In the genomic region with DNA sequence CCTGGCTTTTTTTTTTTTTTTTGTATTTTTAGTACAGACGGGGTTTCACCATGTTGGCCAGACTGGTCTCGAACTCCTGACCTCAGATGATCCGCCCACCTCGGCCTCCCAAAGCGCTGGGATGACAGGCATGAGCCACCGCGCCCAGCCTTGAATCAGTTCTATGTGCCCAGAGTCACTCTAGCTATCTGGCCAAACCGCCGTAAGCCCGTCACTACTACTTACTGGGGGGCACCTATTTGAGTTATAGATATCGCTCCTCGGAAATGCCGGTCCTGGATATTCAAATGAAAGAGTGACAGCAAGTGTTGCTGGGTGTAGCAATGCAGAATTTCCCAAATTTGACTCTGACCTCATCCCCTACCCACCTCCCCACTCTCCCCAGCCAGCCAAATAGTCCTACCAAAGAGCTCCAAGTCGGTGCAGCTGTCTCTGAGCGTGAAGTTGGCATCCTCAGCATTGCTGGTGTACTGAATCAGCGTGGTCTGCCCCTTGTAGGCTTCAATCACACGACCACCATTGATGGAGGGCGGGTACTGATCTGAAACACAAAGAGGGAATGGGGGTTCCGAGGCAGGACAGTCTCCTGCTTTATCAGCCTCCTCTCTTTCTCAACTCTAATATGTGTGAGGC, we compare ENCODE assay signal across 26 cellular contexts. TPM values are rescaled to one million over a fixed set of nuclear protein-coding genes. Genes with fewer than 3 reads are reported as not detected.
DNase-seq lines count a peak whose midpoint lies in the region; ATAC-seq and TF ChIP-seq lines count a peak whose summit lies in the region.
"Had no signal": no experiment of that assay in that cellular context is flagged by ENCODE, and none has a peak within 500 bp of the region (broad histone marks: within the 10 kb centered on the region; RNA-seq: fewer than 3 reads in every experiment).

No MANE protein-coding gene starts in this region.

- H3K36me3 ChIP-seq in psoas muscle (ENCODE audit: insufficient read depth in 1 of 2, low read depth in 1 of 2) = no peaks in the 10 kb centered on the region
- H3K36me3 ChIP-seq in effector memory CD4-positive, alpha-beta T cell (ENCODE audit: control insufficient read depth, insufficient read depth, low read length) = no peaks in the 10 kb centered on the region
- no peaks in the 10 kb centered on the region for H3K36me3 ChIP-seq in PC-3 (ENCODE audit: low read depth, low read length)
- H3K36me3 ChIP-seq: SJSA1 had no signal

- no TSS peak for BruUV-seq in PC-3 (replicated peaks; lab: Mats Ljungman, UMichigan)

- H3K4me3 ChIP-seq in psoas muscle (no peak overlapping the region), PC-3 (ENCODE audit: low read length) (no peak overlapping the region)
- no peak overlapping the region for H3K4me3 ChIP-seq in effector memory CD4-positive, alpha-beta T cell (ENCODE audit: insufficient read depth, low read depth, low read length, poor library complexity, severe bottlenecking)
- H3K4me3 ChIP-seq: SJSA1 had no signal

- H3K9me2 ChIP-seq in PC-3 (replicated peaks; ENCODE audit: low read length) = no peaks in the 10 kb centered on the region

- H3K9me3 ChIP-seq in psoas muscle = no peaks in the 10 kb centered on the region
- no peaks in the 10 kb centered on the region for H3K9me3 ChIP-seq in effector memory CD4-positive, alpha-beta T cell (ENCODE audit: control insufficient read depth, low read length)
- no peaks in the 10 kb centered on the region for H3K9me3 ChIP-seq in PC-3 (ENCODE audit: low read length)
- H3K9me3 ChIP-seq: Caco-2, SJSA1 had no signal

- DNase-seq in activated naive CD4-positive, alpha-beta T cell treated with anti-CD3 and anti-CD28 coated beads, Interleukin-2, amount 10 ng/mL, durations not matched to agents 7 days and 5 days = peak; percentile 14
- DNase-seq in activated naive CD4-positive, alpha-beta T cell treated with anti-CD3 and anti-CD28 coated beads for 36 hours = no peak
- DNase-seq in myocyte (ENCODE audit: low read depth) = peak; percentile 95
- peak in 1 of 2 donors; percentile 53 for DNase-seq in psoas muscle
- DNase-seq in effector memory CD4-positive, alpha-beta T cell = no peak
- no peak for DNase-seq in NCI-H1105 (lab: John Stamatoyannopoulos, UW)
- no peak for DNase-seq in PC-3
- DNase-seq in caudate nucleus (lab: John Stamatoyannopoulos, UW) = no peak
- DNase-seq: Caco-2; CD8-positive, alpha-beta T cell; DMS 273 treated with DMSO at 0.1 percent for 48 hours; DMS79; EL; GDM1; NCI-H1092; NCI-H1436; NCI-H187 treated with DMSO at 0.1 percent for 48 hours; NCI-H524 treated with DMSO at 0.1 percent for 48 hours; NCI-H774 had no signal

- no peaks in the 10 kb centered on the region for H3K9me3 Mint-ChIP-seq in activated naive CD4-positive, alpha-beta T cell treated with anti-CD3 and anti-CD28 coated beads, Interleukin-2, amount 10 ng/mL, durations not matched to agents 7 days and 5 days
- H3K9me3 Mint-ChIP-seq in activated naive CD4-positive, alpha-beta T cell treated with anti-CD3 and anti-CD28 coated beads for 36 hours = no peaks in the 10 kb centered on the region
- H3K9me3 Mint-ChIP-seq: CD8-positive, alpha-beta T cell; IgD-negative memory B cell had no signal

- peaks cover 1% of the 10 kb centered on the region for H3K36me3 Mint-ChIP-seq in activated naive CD4-positive, alpha-beta T cell treated with anti-CD3 and anti-CD28 coated beads, Interleukin-2, amount 10 ng/mL, durations not matched to agents 7 days and 5 days
- no peaks in the 10 kb centered on the region for H3K36me3 Mint-ChIP-seq in activated naive CD4-positive, alpha-beta T cell treated with anti-CD3 and anti-CD28 coated beads for 36 hours (ENCODE audit: low read depth)
- H3K36me3 Mint-ChIP-seq: CD8-positive, alpha-beta T cell had no signal

- H3K4me1 ChIP-seq in psoas muscle (no peaks in the 10 kb centered on the region), PC-3 (ENCODE audit: insufficient read depth, low read length) (no peaks in the 10 kb centered on the region)
- H3K4me1 ChIP-seq in effector memory CD4-positive, alpha-beta T cell (ENCODE audit: control insufficient read depth, insufficient read depth, low read length, poor library complexity, severe bottlenecking) = peaks cover 10% of the 10 kb centered on the region
- H3K4me1 ChIP-seq: Caco-2, SJSA1 had no signal

- POLR2A ChIA-PET in PC-3 (lab: Charles Lee; ENCODE audit: unreplicated experiment) = no interaction called here

- H3K27me3 ChIP-seq in psoas muscle (ENCODE audit: insufficient read depth in 3 of 3, low read length in 2 of 3) = peaks cover 0 to 55% (median 30%) of the 10 kb centered on the region in 3 donors
- H3K27me3 ChIP-seq in effector memory CD4-positive, alpha-beta T cell (replicated peaks; ENCODE audit: control insufficient read depth, insufficient read depth, low read length, poor library complexity, severe bottlenecking) = peaks cover 17% of the 10 kb centered on the region
- H3K27me3 ChIP-seq in PC-3 (ENCODE audit: low read length) = peaks cover 14% of the 10 kb centered on the region; the same call in 1 of the 2 replicates

- peaks cover 14% of the 10 kb centered on the region for H3K4me1 Mint-ChIP-seq in activated naive CD4-positive, alpha-beta T cell treated with anti-CD3 and anti-CD28 coated beads, Interleukin-2, amount 10 ng/mL, durations not matched to agents 7 days and 5 days
- H3K4me1 Mint-ChIP-seq in activated naive CD4-positive, alpha-beta T cell treated with anti-CD3 and anti-CD28 coated beads for 36 hours (ENCODE audit: low read depth) = peaks cover 5% of the 10 kb centered on the region
- H3K4me1 Mint-ChIP-seq: B cell had no signal

- no peak overlapping the region for H3K4me2 ChIP-seq in PC-3 (ENCODE audit: low read length)

- H3K79me2 ChIP-seq in PC-3 (ENCODE audit: low read length) = no peaks in the 10 kb centered on the region

- no peak overlapping the region for H3K9ac ChIP-seq in PC-3 (ENCODE audit: low read length)

- H3K27ac ChIP-seq in psoas muscle (no peak overlapping the region), PC-3 (ENCODE audit: low read length) (no peak overlapping the region), caudate nucleus (ENCODE audit: low read depth, low read length) (no peak overlapping the region)
- no peak overlapping the region for H3K27ac ChIP-seq in effector memory CD4-positive, alpha-beta T cell (ENCODE audit: insufficient read depth, low read length, poor library complexity, severe bottlenecking)
- H3K27ac ChIP-seq: 22Rv1, C4-2B, HL-60, SJSA1 had no signal

- no peak for TF ChIP-seq CTCF in psoas muscle (IDR thresholded peaks at IDR 0.05)
- TF ChIP-seq CTCF in PC-3 (conservative IDR thresholded peaks at IDR 0.05; ENCODE audit: low read depth, low read length) = no peak

- no peak overlapping the region for H3K27ac Mint-ChIP-seq in activated naive CD4-positive, alpha-beta T cell treated with anti-CD3 and anti-CD28 coated beads, Interleukin-2, amount 10 ng/mL, durations not matched to agents 7 days and 5 days
- no peak overlapping the region for H3K27ac Mint-ChIP-seq in activated naive CD4-positive, alpha-beta T cell treated with anti-CD3 and anti-CD28 coated beads for 36 hours
- H3K27ac Mint-ChIP-seq: B cell; CD8-positive, alpha-beta T cell; IgD-negative memory B cell had no signal

- CTCF ChIA-PET in activated naive CD4-positive, alpha-beta T cell treated with anti-CD3 and anti-CD28 coated beads, Interleukin-2, amount 10 ng/mL, durations not matched to agents 7 days and 5 days (lab: Charles Lee) = interaction anchor here (0.7 kb wide), 1 partner anchor 11 kb away, joined by 3 read pairs; no protein-coding TSS in a partner anchor
- CTCF ChIA-PET in activated naive CD4-positive, alpha-beta T cell treated with anti-CD3 and anti-CD28 coated beads for 36 hours (lab: Charles Lee) = no interaction called here
- CTCF ChIA-PET in PC-3 (lab: Charles Lee) = no interaction called here

- no peaks in the 10 kb centered on the region for H3F3A ChIP-seq in PC-3 (ENCODE audit: low read length, unreplicated experiment)

- H3K27me3 Mint-ChIP-seq in activated naive CD4-positive, alpha-beta T cell treated with anti-CD3 and anti-CD28 coated beads, Interleukin-2, amount 10 ng/mL, durations not matched to agents 7 days and 5 days = peaks cover 81% of the 10 kb centered on the region
- peaks cover 35% of the 10 kb centered on the region for H3K27me3 Mint-ChIP-seq in activated naive CD4-positive, alpha-beta T cell treated with anti-CD3 and anti-CD28 coated beads for 36 hours (ENCODE audit: low read depth)

- ATAC-seq in psoas muscle (peak; percentile 30 to 71 (median 48)), PC-3 (no peak)
- ATAC-seq: CD8-positive, alpha-beta T cell; Right ventricle myocardium inferior had no signal

- WGBS in psoas muscle, 3 donors = 29 to 42% (median 34%) methylated on average over 19 of the region's 19 CpGs

- intact Hi-C loops in activated naive CD4-positive, alpha-beta T cell treated with anti-CD3 and anti-CD28 coated beads for 36 hours (cut with micrococcal nuclease) = no loop called here
- intact Hi-C loops in psoas muscle (cut with DNase I) (no loop called here), PC-3 (cut with micrococcal nuclease) (no loop called here)

- no peaks in the 10 kb centered on the region for H4K20me1 ChIP-seq in PC-3 (ENCODE audit: low read length)

- H2AFZ ChIP-seq in PC-3 (ENCODE audit: low read length) = no peak overlapping the region

- no peak overlapping the region for H3K4me3 Mint-ChIP-seq in activated naive CD4-positive, alpha-beta T cell treated with anti-CD3 and anti-CD28 coated beads, Interleukin-2, amount 10 ng/mL, durations not matched to agents 7 days and 5 days
- H3K4me3 Mint-ChIP-seq in activated naive CD4-positive, alpha-beta T cell treated with anti-CD3 and anti-CD28 coated beads for 36 hours = no peak overlapping the region
- H3K4me3 Mint-ChIP-seq: B cell; CD8-positive, alpha-beta T cell; IgD-negative memory B cell had no signal

RNA-seq across cellular contexts. Expression of gene MUC20, which starts 38.1 kb away (rescaled TPM):
- total RNA-seq in activated naive CD4-positive, alpha-beta T cell treated with anti-CD3 and anti-CD28 coated beads for 36 hours = under 1 TPM; 0.43 to 0.84 TPM
- total RNA-seq in myocyte (0.10 and 0.96 TPM in 2 replicates), psoas muscle (1 to 10 TPM; 1.4 to 3.9 (median 1.6) TPM), PC-3 (2014; rRNA removed) (0.69 and 2.2 TPM in 2 replicates)
- 2.3 TPM for polyA plus RNA-seq in myocyte (2012)
- polyA plus RNA-seq in psoas muscle = 1 to 10 TPM; 1.3 to 2.1 (median 1.4) TPM
- total RNA-seq: SJSA1 had no signal

RNA-seq across cellular contexts. Expression of gene MUC4, which starts 52.9 kb away (rescaled TPM):
- total RNA-seq in activated naive CD4-positive, alpha-beta T cell treated with anti-CD3 and anti-CD28 coated beads for 36 hours = under 1 TPM in 1 of 2 experiments, not detected in 1; 0.02 TPM
- total RNA-seq in myocyte (not detected in 2 replicates), psoas muscle (under 1 TPM in 2 of 4 donors, not detected in 2; 0.02 to 0.08 TPM), PC-3 (2014; rRNA removed) (not detected in 2 replicates)
- 0.11 TPM for polyA plus RNA-seq in myocyte (2012)
- under 1 TPM in 1 of 3 donors, not detected in 2; 0.01 TPM for polyA plus RNA-seq in psoas muscle
- total RNA-seq: CD8-positive, alpha-beta T cell; Right ventricle myocardium inferior; SJSA1 had no signal

Comparison
In these comparisons a context has a peak if more than half of its experiments do, and no peak if none do; other contexts are left out.
1. DNase-seq: peak in activated naive CD4-positive, alpha-beta T cell treated with anti-CD3 and anti-CD28 coated beads, Interleukin-2, amount 10 ng/mL, durations not matched to agents 7 days and 5 days (single experiment) and myocyte (single experiment); none in activated naive CD4-positive, alpha-beta T cell treated with anti-CD3 and anti-CD28 coated beads for 36 hours (single experiment), effector memory CD4-positive, alpha-beta T cell (0 of 3), NCI-H1105 (single experiment), PC-3 (single experiment) and caudate nucleus (0 of 61).